ENCODE assay signal across 19 cellular contexts in the genomic region with DNA sequence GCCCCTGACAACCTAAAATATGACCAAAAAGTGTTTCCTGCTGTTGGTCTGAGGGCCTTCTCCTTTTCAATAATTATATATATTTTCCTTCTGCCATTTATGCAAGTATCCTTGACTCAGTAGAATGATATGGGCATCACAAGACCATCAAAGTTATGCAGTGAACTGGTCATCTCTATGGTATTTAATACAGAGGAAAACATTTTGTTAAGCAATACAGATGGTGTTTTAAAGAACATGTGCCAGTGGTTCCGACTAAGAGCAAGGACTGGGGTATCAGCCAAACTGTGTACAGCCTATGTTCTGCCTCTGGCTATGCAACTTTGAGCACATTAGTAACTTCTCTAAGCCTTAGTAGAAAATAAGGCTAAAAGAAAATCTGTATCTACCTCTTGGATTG.
DNase-seq lines count a peak whose midpoint lies in the region; ATAC-seq and TF ChIP-seq lines count a peak whose summit lies in the region.
"Had no signal": no experiment of that assay in that cellular context is flagged by ENCODE, and none has a peak within 500 bp of the region (broad histone marks: within the 10 kb centered on the region; RNA-seq: fewer than 3 reads in every experiment).

No MANE protein-coding gene starts in this region.

- H3K4me1 Mint-ChIP-seq in activated CD4-positive, alpha-beta T cell treated with anti-CD3 and anti-CD28 coated beads, Interleukin-2, amount 10 ng/mL, durations not matched to agents 24 days and 14 days, result peaks cover 2% of the 10 kb centered on the region
- H3K4me1 Mint-ChIP-seq: brain, immature natural killer cell had no signal

- DNase-seq in AG10803 (ENCODE audit: low read depth) (peak; percentile 98), MG63 (peak; percentile 39), dedifferentiated amniotic fluid mesenchymal stem cell (ENCODE audit: extremely low spot score) (peak; percentile 98), left lung (no peak), NAMALWA (ENCODE audit: low spot score) (no peak)
- no peak for DNase-seq in activated CD4-positive, alpha-beta T cell treated with anti-CD3 and anti-CD28 coated beads, Interleukin-2, amount 10 ng/mL, durations not matched to agents 24 days and 14 days
- DNase-seq: activated CD8-positive, alpha-beta memory T cell treated with anti-CD3 and anti-CD28 coated beads for 24 hours; DMS53; GOT3; immature natural killer cell; NCI-H1048; SK-N-SH; upper lobe of left lung had no signal

- H3K9me3 Mint-ChIP-seq in activated CD4-positive, alpha-beta T cell treated with anti-CD3 and anti-CD28 coated beads, Interleukin-2, amount 10 ng/mL, durations not matched to agents 24 days and 14 days, result peaks cover 11% of the 10 kb centered on the region

- no peaks in the 10 kb centered on the region for H3K4me1 ChIP-seq in left lung
- H3K4me1 ChIP-seq: BLaER1, upper lobe of left lung had no signal

- H3K36me3 ChIP-seq in MG63 (no peaks in the 10 kb centered on the region), left lung (no peaks in the 10 kb centered on the region)
- H3K36me3 ChIP-seq: neutrophil, upper lobe of left lung had no signal

- ATAC-seq in left lung (peak; percentile 26), HG02759 (IDR thresholded peaks at IDR 0.05; ENCODE audit: unreplicated experiment) (no peak), HG03045 (IDR thresholded peaks at IDR 0.05; ENCODE audit: unreplicated experiment) (no peak)

- H3K36me3 Mint-ChIP-seq in activated CD4-positive, alpha-beta T cell treated with anti-CD3 and anti-CD28 coated beads, Interleukin-2, amount 10 ng/mL, durations not matched to agents 24 days and 14 days (ENCODE audit: low read depth), result no peaks in the 10 kb centered on the region

- intact Hi-C loops in left lung (cut with DNase I), result no loop called here
- intact Hi-C loops in activated CD4-positive, alpha-beta T cell treated with anti-CD3 and anti-CD28 coated beads, Interleukin-2, amount 10 ng/mL, durations not matched to agents 24 days and 14 days (cut with micrococcal nuclease), result no loop called here

- TF ChIP-seq CTCF in AG10803 (conservative IDR thresholded peaks at IDR 0.05; ENCODE audit: low read length), result no peak
- no peak for TF ChIP-seq CTCF in left lung (IDR thresholded peaks at IDR 0.05)

- H3K4me3 ChIP-seq in AG10803 (ENCODE audit: low read length) (no peak overlapping the region), MG63 (no peak overlapping the region), left lung (no peak overlapping the region)
- H3K4me3 ChIP-seq: BLaER1, skin epidermis, upper lobe of left lung had no signal

- H3K9me3 ChIP-seq in MG63 (no peaks in the 10 kb centered on the region; the same call in 1 of the 2 replicates), left lung (no peaks in the 10 kb centered on the region)
- H3K9me3 ChIP-seq: SK-N-SH, upper lobe of left lung had no signal

- H3K27me3 ChIP-seq in MG63 (no peaks in the 10 kb centered on the region), left lung (no peaks in the 10 kb centered on the region)
- H3K27me3 ChIP-seq: BLaER1, neutrophil, upper lobe of left lung had no signal

- no peak overlapping the region for H3K27ac ChIP-seq in left lung
- H3K27ac ChIP-seq: BLaER1, neutrophil, skin epidermis, upper lobe of left lung had no signal

- H3K27me3 Mint-ChIP-seq in activated CD4-positive, alpha-beta T cell treated with anti-CD3 and anti-CD28 coated beads, Interleukin-2, amount 10 ng/mL, durations not matched to agents 24 days and 14 days, result peaks cover 2% of the 10 kb centered on the region
- H3K27me3 Mint-ChIP-seq: brain had no signal

- no peak overlapping the region for H3K4me3 Mint-ChIP-seq in activated CD4-positive, alpha-beta T cell treated with anti-CD3 and anti-CD28 coated beads, Interleukin-2, amount 10 ng/mL, durations not matched to agents 24 days and 14 days
- H3K4me3 Mint-ChIP-seq: brain, immature natural killer cell had no signal

- no peak overlapping the region for H3K27ac Mint-ChIP-seq in activated CD4-positive, alpha-beta T cell treated with anti-CD3 and anti-CD28 coated beads, Interleukin-2, amount 10 ng/mL, durations not matched to agents 24 days and 14 days
- H3K27ac Mint-ChIP-seq: brain, immature natural killer cell had no signal

Comparison
In these comparisons a context has a peak if more than half of its experiments do, and no peak if none do; other contexts are left out.
1. DNase-seq: peak in AG10803 (single experiment), MG63 (single experiment) and dedifferentiated amniotic fluid mesenchymal stem cell (single experiment); none in left lung (0 of 2), NAMALWA (single experiment) and activated CD4-positive, alpha-beta T cell treated with anti-CD3 and anti-CD28 coated beads, Interleukin-2, amount 10 ng/mL, durations not matched to agents 24 days and 14 days (single experiment).